In the genomic region with DNA sequence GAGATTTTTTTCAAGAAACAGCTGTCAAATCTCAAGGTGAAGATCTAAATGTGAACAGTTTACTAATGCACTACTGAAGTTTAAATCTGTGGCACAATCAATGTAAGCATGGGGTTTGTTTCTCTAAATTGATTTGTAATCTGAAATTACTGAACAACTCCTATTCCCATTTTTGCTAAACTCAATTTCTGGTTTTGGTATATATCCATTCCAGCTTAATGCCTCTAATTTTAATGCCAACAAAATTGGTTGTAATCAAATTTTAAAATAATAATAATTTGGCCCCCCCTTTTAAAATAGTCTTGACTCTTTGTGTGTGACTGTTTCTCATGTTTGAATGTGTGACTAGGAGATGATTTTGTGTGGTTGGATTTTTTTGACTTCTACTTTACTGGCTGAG, we compare ENCODE assay signal across 12 cellular contexts. TPM values are rescaled to one million over a fixed set of nuclear protein-coding genes. Genes with fewer than 3 reads are reported as not detected.
DNase-seq lines count a peak whose midpoint lies in the region; ATAC-seq and TF ChIP-seq lines count a peak whose summit lies in the region.
"Had no signal": no experiment of that assay in that cellular context is flagged by ENCODE, and none has a peak within 500 bp of the region (broad histone marks: within the 10 kb centered on the region; RNA-seq: fewer than 3 reads in every experiment).

No MANE protein-coding gene starts in this region.

- POLR2A ChIA-PET in activated CD4-positive, alpha-beta T cell treated with anti-CD3 and anti-CD28 coated beads for 36 hours (lab: Charles Lee): interaction anchor here (0.7 to 1.3 kb wide), 4 partner anchors 14 to 213 kb away, joined by 3 to 5 read pairs (median 3); a partner anchor contains a TSS
- POLR2A ChIA-PET in activated B cell treated with CpG ODN at 0.5 μM for 24 hours (lab: Charles Lee): interaction anchor here (0.6 to 10.7 kb wide), 4 partner anchors 12 to 270 kb away, joined by 3 to 158 read pairs (median 4); a partner anchor contains a TSS

- no peak for TF ChIP-seq CTCF in activated B cell treated with CpG ODN at 0.5 μM for 24 hours (IDR thresholded peaks at IDR 0.05)
- no peak for TF ChIP-seq CTCF in glutamatergic neuron (IDR thresholded peaks at IDR 0.05; ENCODE audit: partially characterized antibody, unreplicated experiment)

- ATAC-seq in activated CD4-positive, alpha-beta T cell treated with anti-CD3 and anti-CD28 coated beads for 36 hours: no peak
- ATAC-seq in activated B cell treated with CpG ODN at 0.5 μM for 24 hours (ENCODE audit: low read depth): no peak
- no peak for ATAC-seq in HG02588 (IDR thresholded peaks at IDR 0.05; ENCODE audit: unreplicated experiment)

- DNase-seq in activated CD4-positive, alpha-beta T cell treated with anti-CD3 and anti-CD28 coated beads for 36 hours: no peak
- DNase-seq in activated CD4-positive, alpha-beta T cell treated with anti-CD3 and anti-CD28 coated beads for 48 hours: no peak
- no peak for DNase-seq in activated B cell treated with CpG ODN at 0.5 μM for 24 hours
- DNase-seq in glutamatergic neuron: no peak
- DNase-seq in medulla oblongata (ENCODE audit: extremely low spot score): no peak
- DNase-seq in GM19238 (ENCODE audit: insufficient read length, low spot score): no peak
- DNase-seq: activated CD4-positive, CD25-positive, alpha-beta regulatory T cell treated with anti-CD3 and anti-CD28 coated beads, Interleukin-2, amount 50 U/mL, for 72 hours; anterior cingulate cortex; DMS53; SHP77 had no signal

- H3K9ac ChIP-seq in skeletal muscle tissue (ENCODE audit: low read depth in 1 of 3, low read length in 3 of 3): no peak overlapping the region

- H3K27ac Mint-ChIP-seq in activated CD4-positive, alpha-beta T cell treated with anti-CD3 and anti-CD28 coated beads for 36 hours: peak overlapping the region; percentile 75
- H3K27ac Mint-ChIP-seq in activated B cell treated with CpG ODN at 0.5 μM for 24 hours (peak overlapping the region; percentile 67), glutamatergic neuron (ENCODE audit: unreplicated experiment) (peak overlapping the region; percentile 16)

- peaks cover 22% of the 10 kb centered on the region for H3K4me1 Mint-ChIP-seq in activated CD4-positive, alpha-beta T cell treated with anti-CD3 and anti-CD28 coated beads for 36 hours
- H3K4me1 Mint-ChIP-seq in activated B cell treated with CpG ODN at 0.5 μM for 24 hours (peaks cover 51% of the 10 kb centered on the region), glutamatergic neuron (ENCODE audit: low read depth, unreplicated experiment) (peaks cover 10% of the 10 kb centered on the region)

- H3K4me3 Mint-ChIP-seq in activated CD4-positive, alpha-beta T cell treated with anti-CD3 and anti-CD28 coated beads for 36 hours: peak overlapping the region; percentile 2
- H3K4me3 Mint-ChIP-seq in activated B cell treated with CpG ODN at 0.5 μM for 24 hours (no peak overlapping the region), glutamatergic neuron (ENCODE audit: unreplicated experiment) (peak overlapping the region; percentile 73)

- H3K36me3 ChIP-seq in skeletal muscle tissue (ENCODE audit: control insufficient read depth in 3 of 3, insufficient read depth in 3 of 3, low read length in 3 of 3): peaks cover 10 to 29% (median 29%) of the 10 kb centered on the region in 3 donors

- peak overlapping the region; percentile 45 for H3K27ac ChIP-seq in skeletal muscle tissue (ENCODE audit: low read depth, low read length)

- H3K9me3 ChIP-seq in skeletal muscle tissue (ENCODE audit: control insufficient read depth in 3 of 3, low read length in 3 of 3): no peaks in the 10 kb centered on the region

- H3K36me3 Mint-ChIP-seq in activated CD4-positive, alpha-beta T cell treated with anti-CD3 and anti-CD28 coated beads for 36 hours (ENCODE audit: low read depth): peaks cover 44% of the 10 kb centered on the region
- peaks cover 61% of the 10 kb centered on the region for H3K36me3 Mint-ChIP-seq in activated B cell treated with CpG ODN at 0.5 μM for 24 hours (ENCODE audit: low read depth)
- H3K36me3 Mint-ChIP-seq in glutamatergic neuron (ENCODE audit: unreplicated experiment): no peaks in the 10 kb centered on the region

- H3K4me1 ChIP-seq in skeletal muscle tissue (ENCODE audit: control insufficient read depth in 3 of 3, insufficient read depth in 3 of 3, low read length in 3 of 3): peaks cover 14 to 34% (median 26%) of the 10 kb centered on the region in 3 donors

- peak overlapping the region in 1 of 3 donors; percentile 17 for H3K4me3 ChIP-seq in skeletal muscle tissue (ENCODE audit: low read length in 3 of 3)

- H3K9me3 Mint-ChIP-seq in activated CD4-positive, alpha-beta T cell treated with anti-CD3 and anti-CD28 coated beads for 36 hours (ENCODE audit: low read depth): no peaks in the 10 kb centered on the region
- H3K9me3 Mint-ChIP-seq in activated B cell treated with CpG ODN at 0.5 μM for 24 hours (no peaks in the 10 kb centered on the region), glutamatergic neuron (ENCODE audit: unreplicated experiment) (peaks cover 11% of the 10 kb centered on the region)

- no peaks in the 10 kb centered on the region for H3K27me3 Mint-ChIP-seq in activated CD4-positive, alpha-beta T cell treated with anti-CD3 and anti-CD28 coated beads for 36 hours
- H3K27me3 Mint-ChIP-seq in activated B cell treated with CpG ODN at 0.5 μM for 24 hours: no peaks in the 10 kb centered on the region
- peaks cover 14% of the 10 kb centered on the region for H3K27me3 Mint-ChIP-seq in glutamatergic neuron (ENCODE audit: unreplicated experiment)

- no peaks in the 10 kb centered on the region for H3K27me3 ChIP-seq in skeletal muscle tissue (ENCODE audit: control insufficient read depth in 3 of 3, insufficient read depth in 3 of 3, low read length in 3 of 3)

- intact Hi-C loops in activated CD4-positive, alpha-beta T cell treated with anti-CD3 and anti-CD28 coated beads for 36 hours (cut with DNase I, micrococcal nuclease): loop anchor here (5.0 to 10.0 kb wide), 4 partner anchors 553 to 1930 kb away; a partner anchor contains a TSS
- intact Hi-C loops in activated B cell treated with CpG ODN at 0.5 μM for 24 hours (cut with micrococcal nuclease): loop anchor here (5.0 to 10.0 kb wide), 5 partner anchors 328 to 1612 kb away; a partner anchor contains a TSS

- CTCF ChIA-PET in activated CD4-positive, alpha-beta T cell treated with anti-CD3 and anti-CD28 coated beads for 36 hours (lab: Charles Lee): interaction anchor here (0.7 to 4.1 kb wide), 5 partner anchors 14 to 214 kb away, joined by 3 to 15 read pairs (median 4); no protein-coding TSS in a partner anchor
- CTCF ChIA-PET in activated B cell treated with CpG ODN at 0.5 μM for 24 hours (lab: Charles Lee): no interaction called here

RNA-seq across cellular contexts. Expression of a gene that starts 4.0 kb away (rescaled TPM):
- 10 to 100 TPM; 85.6 to 93.7 TPM for total RNA-seq in activated CD4-positive, alpha-beta T cell treated with anti-CD3 and anti-CD28 coated beads for 36 hours
- total RNA-seq in activated B cell treated with CpG ODN at 0.5 μM for 24 hours: 220 and 229 TPM in 2 replicates
- 91.4 TPM for total RNA-seq in glutamatergic neuron (ENCODE audit: unreplicated experiment)
- 132 TPM for total RNA-seq in skeletal muscle tissue

RNA-seq across cellular contexts. Expression of a gene that starts 33.3 kb away (rescaled TPM):
- total RNA-seq in activated CD4-positive, alpha-beta T cell treated with anti-CD3 and anti-CD28 coated beads for 36 hours: under 1 TPM; 0.26 to 0.27 TPM
- not detected in 2 replicates for total RNA-seq in activated B cell treated with CpG ODN at 0.5 μM for 24 hours
- 12.1 TPM for total RNA-seq in glutamatergic neuron (ENCODE audit: unreplicated experiment)
- total RNA-seq in skeletal muscle tissue: 2.6 TPM

Comparison
In these comparisons a context has a peak if more than half of its experiments do, and no peak if none do; other contexts are left out.
1. H3K27ac Mint-ChIP-seq: peak in every context shown above with its lines; median percentile 75 in activated CD4-positive, alpha-beta T cell treated with anti-CD3 and anti-CD28 coated beads for 36 hours; 67 in activated B cell treated with CpG ODN at 0.5 μM for 24 hours; 16 in glutamatergic neuron.